ENCODE assay signal across 8 cellular contexts in the genomic region with DNA sequence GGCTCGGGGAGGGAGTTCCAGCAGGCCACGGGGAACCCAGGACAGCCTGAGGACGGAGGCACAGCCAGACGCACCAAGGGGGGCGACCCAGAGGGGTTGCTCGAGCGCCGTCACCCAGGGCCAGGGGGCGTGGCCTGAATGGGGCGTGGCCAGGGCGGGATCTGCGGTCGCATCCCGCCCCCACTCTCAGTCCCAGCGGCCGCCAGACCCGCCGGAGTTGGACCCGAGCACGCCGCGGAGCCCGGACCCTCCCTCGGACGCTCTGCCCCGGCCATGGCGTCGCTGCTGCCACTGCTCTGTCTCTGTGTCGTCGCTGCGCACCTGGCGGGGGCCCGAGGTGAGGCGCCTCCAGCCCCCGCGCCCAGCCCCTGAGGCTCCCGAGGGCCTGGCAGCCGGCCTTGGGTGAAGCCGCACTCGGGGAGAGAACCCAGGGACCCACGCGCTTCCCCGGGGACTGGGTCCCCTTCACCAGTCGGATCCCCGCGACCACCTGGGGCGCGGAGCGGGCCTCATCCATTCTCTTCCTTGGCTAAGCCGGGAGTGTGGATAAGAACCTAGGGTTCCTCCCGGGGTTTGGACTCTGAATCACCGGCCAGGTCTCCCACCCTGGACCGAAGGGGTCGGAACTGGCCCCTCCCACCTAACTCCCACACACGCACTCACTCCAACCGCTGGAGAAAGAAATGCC. TPM values are rescaled to one million over a fixed set of nuclear protein-coding genes. Genes with fewer than 3 reads are reported as not detected.
DNase-seq lines count a peak whose midpoint lies in the region; ATAC-seq and TF ChIP-seq lines count a peak whose summit lies in the region.

Gene CILP2, plus strand, starts transcription at position 189 of the 688 bp plus-strand sequence. Its CDS starts 85 bp downstream, at position 274.

- H3K4me3 ChIP-seq in skeletal muscle cell (ENCODE audit: low read depth, low read length) (peak within 1 kb of the TSS; percentile 34), brain microvascular endothelial cell (ENCODE audit: low read depth, low read length) (no peak within 1 kb of the TSS)

- POLR2A ChIA-PET in activated CD4-positive, alpha-beta T cell treated with anti-CD3 and anti-CD28 coated beads, Interleukin-2, amount 10 ng/mL, durations not matched to agents 7 days and 5 days (lab: Charles Lee): no interaction called here

- peak; percentile 44 for DNase-seq in activated naive CD4-positive, alpha-beta T cell treated with Interleukin-2 at 50 U/mL for 16 hours
- DNase-seq in activated naive CD4-positive, alpha-beta T cell treated with anti-CD3 and anti-CD28 coated beads, Interleukin-2, amount 50 U/mL, for 72 hours (ENCODE audit: low spot score in 2 of 2): no peak
- DNase-seq in activated CD4-positive, alpha-beta T cell treated with anti-CD3 and anti-CD28 coated beads, Interleukin-2, amount 10 ng/mL, durations not matched to agents 7 days and 5 days: no peak
- DNase-seq in Right ventricle myocardium superior: peak; percentile 66
- DNase-seq in skeletal muscle cell (ENCODE audit: low read depth): no peak
- DNase-seq in RPMI8226: no peak
- DNase-seq in brain microvascular endothelial cell: no peak
- DNase-seq in KG1 (lab: John Stamatoyannopoulos, UW): no peak

- no peaks in the 10 kb centered on the region for H3K36me3 Mint-ChIP-seq in activated naive CD4-positive, alpha-beta T cell treated with anti-CD3 and anti-CD28 coated beads, Interleukin-2, amount 50 U/mL, for 72 hours
- H3K36me3 Mint-ChIP-seq in activated CD4-positive, alpha-beta T cell treated with anti-CD3 and anti-CD28 coated beads, Interleukin-2, amount 10 ng/mL, durations not matched to agents 7 days and 5 days (ENCODE audit: low read depth): peaks cover 4% of the 10 kb centered on the region

- in situ Hi-C loops in brain microvascular endothelial cell (cut with HindIII; ENCODE audit: low pct_ligation_motif_present, low sequenced_read_pairs): no loop called here

- intact Hi-C loops in Right ventricle myocardium superior (cut with DNase I): loop anchor here (10.0 kb wide), 1 partner anchor 407 kb away; no protein-coding TSS in a partner anchor

- CTCF ChIA-PET in activated CD4-positive, alpha-beta T cell treated with anti-CD3 and anti-CD28 coated beads, Interleukin-2, amount 10 ng/mL, durations not matched to agents 7 days and 5 days (lab: Charles Lee): interaction anchor here (0.6 to 1.1 kb wide), 3 partner anchors 9 to 153 kb away, joined by 3 read pairs; no protein-coding TSS in a partner anchor

- H3K9me3 Mint-ChIP-seq in activated naive CD4-positive, alpha-beta T cell treated with anti-CD3 and anti-CD28 coated beads, Interleukin-2, amount 50 U/mL, for 72 hours: no peaks in the 10 kb centered on the region
- no peaks in the 10 kb centered on the region for H3K9me3 Mint-ChIP-seq in activated CD4-positive, alpha-beta T cell treated with anti-CD3 and anti-CD28 coated beads, Interleukin-2, amount 10 ng/mL, durations not matched to agents 7 days and 5 days

- no peak within 1 kb of the TSS for H3K27ac ChIP-seq in brain microvascular endothelial cell

- H3K4me3 Mint-ChIP-seq in activated CD4-positive, alpha-beta T cell treated with anti-CD3 and anti-CD28 coated beads, Interleukin-2, amount 10 ng/mL, durations not matched to agents 7 days and 5 days: no peak within 1 kb of the TSS

- H3K4me1 Mint-ChIP-seq in activated CD4-positive, alpha-beta T cell treated with anti-CD3 and anti-CD28 coated beads, Interleukin-2, amount 10 ng/mL, durations not matched to agents 7 days and 5 days: peaks cover 37% of the 10 kb centered on the region

- H3K27me3 ChIP-seq in brain microvascular endothelial cell (replicated peaks): peaks cover 15% of the 10 kb centered on the region

- no peaks in the 10 kb centered on the region for H3K36me3 ChIP-seq in brain microvascular endothelial cell (replicated peaks)

- ATAC-seq in activated naive CD4-positive, alpha-beta T cell treated with anti-CD3 and anti-CD28 coated beads, Interleukin-2, amount 50 U/mL, for 72 hours: no peak
- ATAC-seq in Right ventricle myocardium superior (ENCODE audit: poor library complexity): peak; percentile 34

- peak within 1 kb of the TSS in 1 of 2 donors; percentile 16 for H3K27ac Mint-ChIP-seq in activated naive CD4-positive, alpha-beta T cell treated with anti-CD3 and anti-CD28 coated beads, Interleukin-2, amount 50 U/mL, for 72 hours
- H3K27ac Mint-ChIP-seq in activated CD4-positive, alpha-beta T cell treated with anti-CD3 and anti-CD28 coated beads, Interleukin-2, amount 10 ng/mL, durations not matched to agents 7 days and 5 days: peak within 1 kb of the TSS; percentile 31

- peaks cover 24% of the 10 kb centered on the region for H3K27me3 Mint-ChIP-seq in activated CD4-positive, alpha-beta T cell treated with anti-CD3 and anti-CD28 coated beads, Interleukin-2, amount 10 ng/mL, durations not matched to agents 7 days and 5 days

- TF ChIP-seq CTCF in brain microvascular endothelial cell (IDR thresholded peaks at IDR 0.05; ENCODE audit: low read depth, low read length, missing control alignments): no peak

RNA-seq across cellular contexts. Expression of gene CILP2, which starts in this region (rescaled TPM):
- total RNA-seq in activated naive CD4-positive, alpha-beta T cell treated with anti-CD3 and anti-CD28 coated beads, Interleukin-2, amount 50 U/mL, for 72 hours: under 1 TPM; 0.25 to 0.31 TPM
- total RNA-seq in activated CD4-positive, alpha-beta T cell treated with anti-CD3 and anti-CD28 coated beads, Interleukin-2, amount 10 ng/mL, durations not matched to agents 7 days and 5 days: under 1 TPM in 1 of 2 experiments, not detected in 1; 0.25 TPM
- total RNA-seq in Right ventricle myocardium superior: 0.40 TPM

Comparison
In these comparisons a context has a peak if more than half of its experiments do, and no peak if none do; other contexts are left out.
1. Peak in DNase-seq and ATAC-seq in Right ventricle myocardium superior; RNA of the gene not detected or under 1 TPM.